24 cellular contexts compared by ENCODE assay signal in the genomic region with DNA sequence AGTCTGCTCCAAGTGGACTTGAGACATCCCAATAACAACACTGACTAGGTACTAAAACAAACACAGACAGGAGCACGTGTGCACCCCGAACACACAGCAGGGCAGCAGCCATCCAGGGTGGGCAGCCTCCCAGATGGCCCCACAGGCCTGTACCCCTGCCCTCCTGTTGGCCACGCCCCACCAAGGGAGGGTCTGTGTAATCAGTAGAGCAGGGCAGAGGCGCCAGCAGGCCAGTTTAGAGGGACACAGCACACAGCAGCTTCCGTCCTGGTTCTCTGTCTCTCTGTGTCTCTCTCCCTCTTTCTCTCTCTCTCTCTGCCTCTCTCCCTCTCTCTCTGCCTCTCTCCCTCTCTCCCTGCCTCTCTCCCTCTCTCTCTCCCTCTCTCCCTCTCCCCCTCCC. TPM values are rescaled to one million over a fixed set of nuclear protein-coding genes. Genes with fewer than 3 reads are reported as not detected.
DNase-seq lines count a peak whose midpoint lies in the region; TF ChIP-seq lines count a peak whose summit lies in the region.
"Had no signal": no experiment of that assay in that cellular context is flagged by ENCODE, and none has a peak within 500 bp of the region (broad histone marks: within the 10 kb centered on the region; RNA-seq: fewer than 3 reads in every experiment).

No MANE protein-coding gene starts in this region.

- no peaks in the 10 kb centered on the region; the same call in 1 of the 2 replicates for H3K36me3 ChIP-seq in WERI-Rb-1
- H3K36me3 ChIP-seq: thoracic aorta had no signal

- H3K27ac Mint-ChIP-seq in osteocyte (ENCODE audit: unreplicated experiment) (peak overlapping the region; percentile 41), nephron progenitor cell (no peak overlapping the region)
- H3K27ac Mint-ChIP-seq: activated CD8-positive, alpha-beta T cell treated with anti-CD3 and anti-CD28 coated beads for 36 hours; activated naive CD8-positive, alpha-beta T cell; CD14-positive monocyte had no signal

- no peak overlapping the region for H3K4me3 ChIP-seq in WERI-Rb-1 (ENCODE audit: low read depth, low read length)
- H3K4me3 ChIP-seq: body of pancreas, psoas muscle, thoracic aorta had no signal

- H3K4me1 Mint-ChIP-seq in osteocyte (ENCODE audit: unreplicated experiment), result peaks cover 32% of the 10 kb centered on the region
- peaks cover 52% of the 10 kb centered on the region for H3K4me1 Mint-ChIP-seq in nephron progenitor cell

- H3K4me3 Mint-ChIP-seq in osteocyte (ENCODE audit: unreplicated experiment) (no peak overlapping the region), nephron progenitor cell (no peak overlapping the region)
- H3K4me3 Mint-ChIP-seq: activated CD8-positive, alpha-beta T cell treated with anti-CD3 and anti-CD28 coated beads for 36 hours; activated naive CD8-positive, alpha-beta T cell had no signal

- H3K27me3 ChIP-seq in WERI-Rb-1 (ENCODE audit: insufficient read depth, low read depth, severe bottlenecking), result no peaks in the 10 kb centered on the region
- H3K27me3 ChIP-seq: body of pancreas had no signal

- H3K27me3 Mint-ChIP-seq in osteocyte (ENCODE audit: unreplicated experiment) (no peaks in the 10 kb centered on the region), nephron progenitor cell (ENCODE audit: low read depth, poor library complexity) (peaks cover 13% of the 10 kb centered on the region)

- DNase-seq in NCI-H2171 treated with DMSO at 0.1 percent for 48 hours (lab: John Stamatoyannopoulos, UW) (peak; percentile 25), NCI-H2171 (lab: John Stamatoyannopoulos, UW) (no peak), NCI-H460 (ENCODE audit: extremely low read depth, low read depth) (peak; percentile 14), WERI-Rb-1 (peak; percentile 88), osteocyte (ENCODE audit: extremely low spot score, unreplicated experiment) (no peak), D341Med (ENCODE audit: low spot score) (no peak), nephron progenitor cell (no peak), NCI-H146 (lab: John Stamatoyannopoulos, UW) (no peak)
- DNase-seq: activated CD4-positive, CD25-positive, alpha-beta regulatory T cell; activated CD8-positive, alpha-beta T cell treated with anti-CD3 and anti-CD28 coated beads for 36 hours; body of pancreas; cortex of kidney; DND-41; foreskin fibroblast; kidney; mesenchymal stem cell; naive thymus-derived CD8-positive, alpha-beta T cell; NCI-H2029 treated with DMSO at 0.1 percent for 48 hours; psoas muscle; stimulated activated CD4-positive, alpha-beta T cell treated with anti-CD3 and anti-CD28 coated beads, Interleukin-12 subunit alpha, Interleukin-12 subunit beta, amount 100 ng/mL, for 4 hours; T-helper 2 cell had no signal

- H3K27ac ChIP-seq in WERI-Rb-1, result peak overlapping the region; percentile 4; the same call in 1 of the 2 replicates
- H3K27ac ChIP-seq: body of pancreas, psoas muscle, thoracic aorta had no signal

- no peaks in the 10 kb centered on the region for H3K9me3 ChIP-seq in WERI-Rb-1 (ENCODE audit: severe bottlenecking)
- H3K9me3 ChIP-seq: body of pancreas, psoas muscle, thoracic aorta had no signal

- no peaks in the 10 kb centered on the region for H3K36me3 Mint-ChIP-seq in osteocyte (ENCODE audit: unreplicated experiment)
- no peaks in the 10 kb centered on the region for H3K36me3 Mint-ChIP-seq in nephron progenitor cell (ENCODE audit: low read depth)
- H3K36me3 Mint-ChIP-seq: activated naive CD8-positive, alpha-beta T cell; CD14-positive monocyte; naive thymus-derived CD8-positive, alpha-beta T cell had no signal

- TF ChIP-seq CTCF in WERI-Rb-1 (IDR thresholded peaks at IDR 0.05; ENCODE audit: low read depth, low read length), result no peak
- no peak for TF ChIP-seq CTCF in osteocyte (IDR thresholded peaks at IDR 0.05)
- no peak for TF ChIP-seq CTCF in nephron progenitor cell (IDR thresholded peaks at IDR 0.05)

- H3K9me3 Mint-ChIP-seq in osteocyte (ENCODE audit: unreplicated experiment) (no peaks in the 10 kb centered on the region), nephron progenitor cell (no peaks in the 10 kb centered on the region)
- H3K9me3 Mint-ChIP-seq: activated CD8-positive, alpha-beta T cell treated with anti-CD3 and anti-CD28 coated beads for 36 hours; naive thymus-derived CD8-positive, alpha-beta T cell had no signal

RNA-seq across cellular contexts. Expression of gene ACTG1, which starts 21.4 kb away (rescaled TPM):
- total RNA-seq in NCI-H460 (2014; rRNA removed; shearing (Covaris generic)), result 2,788 and 3,093 TPM in 2 replicates
- 1,299 and 1,423 TPM in 2 replicates for polyA plus RNA-seq in NCI-H460 (2014; cell fraction: nucleus; rRNA removed)
- total RNA-seq in osteocyte, result 4,236 and 4,267 TPM in 2 replicates

RNA-seq across cellular contexts. Expression of gene FSCN2, which starts 37.0 kb away (rescaled TPM):
- 0.46 and 0.62 TPM in 2 replicates for total RNA-seq in NCI-H460 (2014; rRNA removed; shearing (Covaris generic))
- polyA plus RNA-seq in NCI-H460 (2014; cell fraction: nucleus; rRNA removed), result 0.72 and 1.1 TPM in 2 replicates
- 3.0 and 3.7 TPM in 2 replicates for total RNA-seq in osteocyte
- polyA plus RNA-seq: CD14-positive monocyte; naive thymus-derived CD8-positive, alpha-beta T cell had no signal

Comparison
In these comparisons a context has a peak if more than half of its experiments do, and no peak if none do; other contexts are left out.
1. DNase-seq: peak in NCI-H2171 treated with DMSO at 0.1 percent for 48 hours (single experiment), NCI-H460 (single experiment) and WERI-Rb-1 (single experiment); none in NCI-H2171 (single experiment), osteocyte (single experiment), D341Med (single experiment), nephron progenitor cell (single experiment) and NCI-H146 (single experiment).